Comparison of ENCODE assay signal across 24 cellular contexts in the genomic region with DNA sequence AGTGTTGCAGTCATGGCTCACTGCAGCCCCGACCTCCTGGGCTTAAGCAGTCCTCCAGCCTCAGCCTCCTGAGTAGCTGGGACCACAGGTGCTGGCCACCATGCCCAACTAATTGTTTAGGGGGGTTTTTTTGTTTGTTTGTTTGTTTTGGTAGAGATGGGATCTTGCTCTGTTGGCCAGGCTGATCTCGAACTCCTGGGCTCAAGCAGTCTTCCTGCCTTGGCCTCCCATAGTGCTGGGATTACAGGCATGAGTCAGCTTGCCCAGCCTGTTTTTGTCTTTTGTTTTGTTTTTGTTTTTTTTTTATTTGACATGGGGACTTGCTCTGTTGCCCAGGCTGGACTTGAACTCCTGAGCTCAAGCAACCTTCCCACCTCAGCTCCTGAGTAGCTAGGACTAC. TPM values are rescaled to one million over a fixed set of nuclear protein-coding genes. Genes with fewer than 3 reads are reported as not detected.
A peak's percentile ranks its signal among the peaks of the same experiment; 100 is the strongest.
DNase-seq lines count a peak whose midpoint lies in the region; ATAC-seq, FAIRE-seq and TF ChIP-seq lines count a peak whose summit lies in the region.
"Had no signal": no experiment of that assay in that cellular context is flagged by ENCODE, and none has a peak within 500 bp of the region (broad histone marks: within the 10 kb centered on the region; RNA-seq: fewer than 3 reads in every experiment).

No MANE protein-coding gene starts in this region.

- no peaks in the 10 kb centered on the region for H3K27me3 ChIP-seq in MG63
- no peaks in the 10 kb centered on the region for H3K27me3 ChIP-seq in trophoblast cell (ENCODE audit: insufficient read depth, low read length)
- H3K27me3 ChIP-seq: BLaER1 treated with 17β-estradiol and CSF1 and Interleukin-3, amounts not matched to agents 10 nM and 100 nM had no signal

- DNase-seq in H54 (ENCODE audit: insufficient read length, low spot score) (no peak), MG63 (peak; percentile 2), WTC11 (ENCODE audit: low spot score) (no peak), trophoblast cell (no peak), HEK293T (ENCODE audit: extremely low spot score) (no peak), GM10266 (ENCODE audit: extremely low spot score) (no peak)
- DNase-seq: 8988T; ACHN; Caco-2; Calu3; CD4-positive, alpha-beta T cell; CD8-positive, alpha-beta T cell; DMS79 treated with DMSO at 0.1 percent for 48 hours; GF-D8 had no signal

- H3K4me3 Mint-ChIP-seq in WTC11 = no peak overlapping the region
- H3K4me3 Mint-ChIP-seq: CD4-positive, alpha-beta T cell; CD8-positive, alpha-beta T cell had no signal

- H4K91ac ChIP-seq in trophoblast cell (ENCODE audit: low read depth, low read length) = no peak overlapping the region

- H3K18ac ChIP-seq in trophoblast cell (ENCODE audit: low read length) = no peak overlapping the region

- H3K9me3 ChIP-seq in MG63 (no peaks in the 10 kb centered on the region), trophoblast cell (ENCODE audit: insufficient read depth, low read depth, low read length) (no peaks in the 10 kb centered on the region)
- H3K9me3 ChIP-seq: Caco-2 had no signal

- H2BK5ac ChIP-seq in trophoblast cell (ENCODE audit: low read depth, low read length, poor library complexity) = no peak overlapping the region

- no peak overlapping the region for H2BK12ac ChIP-seq in trophoblast cell (ENCODE audit: low read length)

- no peak overlapping the region for H2BK120ac ChIP-seq in trophoblast cell (ENCODE audit: insufficient read depth, low read length, poor library complexity)

- no peaks in the 10 kb centered on the region for H3K79me2 ChIP-seq in trophoblast cell (ENCODE audit: control insufficient read depth, insufficient read depth, low read length, poor library complexity)

- no peak overlapping the region for H3K9ac ChIP-seq in trophoblast cell (ENCODE audit: low read length)
- H3K9ac ChIP-seq: BLaER1 treated with 17β-estradiol and CSF1 and Interleukin-3, amounts not matched to agents 10 nM and 100 nM had no signal

- WGBS in trophoblast cell (ENCODE audit: extremely low coverage, insufficient coverage, insufficient read length) = no CpG with 5 or more reads among the region's 2 CpGs

- no peak overlapping the region for H2AK5ac ChIP-seq in trophoblast cell (ENCODE audit: low read length)

- no peak overlapping the region for H2AFZ ChIP-seq in trophoblast cell (ENCODE audit: insufficient read depth, low read length, poor library complexity)

- peak; percentile 15 for FAIRE-seq in H54 (lab: Jason Lieb, UNC)
- FAIRE-seq: A204.1, D721Med, G401.6, GM12878, GM12892, GM18507, GM19239 had no signal

- no peak overlapping the region for H3K27ac Mint-ChIP-seq in WTC11
- H3K27ac Mint-ChIP-seq: CD4-positive, alpha-beta T cell; CD8-positive, alpha-beta T cell had no signal

- no peak overlapping the region for H3K27ac ChIP-seq in trophoblast cell (ENCODE audit: low read depth, low read length)
- H3K27ac ChIP-seq: BLaER1 treated with 17β-estradiol and CSF1 and Interleukin-3, amounts not matched to agents 10 nM and 100 nM; C4-2B had no signal

- no peak overlapping the region for H3K4ac ChIP-seq in trophoblast cell (ENCODE audit: low read depth, low read length)

- H3K79me1 ChIP-seq in trophoblast cell (ENCODE audit: low read length) = no peaks in the 10 kb centered on the region

- no peaks in the 10 kb centered on the region for H3K9me3 Mint-ChIP-seq in WTC11
- H3K9me3 Mint-ChIP-seq: CD4-positive, alpha-beta T cell; CD8-positive, alpha-beta T cell had no signal

- H3K4me3 ChIP-seq in MG63 (no peak overlapping the region), trophoblast cell (ENCODE audit: low read depth, low read length) (no peak overlapping the region)
- H3K4me3 ChIP-seq: BLaER1 treated with 17β-estradiol and CSF1 and Interleukin-3, amounts not matched to agents 10 nM and 100 nM; GM12878 had no signal

- no peak for TF ChIP-seq POLR2A in H54 (IDR thresholded peaks at IDR 0.05; ENCODE audit: low read depth, low read length)

- H4K8ac ChIP-seq in trophoblast cell (ENCODE audit: low read depth, low read length) = no peak overlapping the region

- peaks cover 62% of the 10 kb centered on the region for H3K36me3 Mint-ChIP-seq in WTC11

- no peak overlapping the region for H3K14ac ChIP-seq in trophoblast cell (ENCODE audit: low read length)

- H3K36me3 ChIP-seq in MG63 = peaks cover 65% of the 10 kb centered on the region
- H3K36me3 ChIP-seq in trophoblast cell (ENCODE audit: control insufficient read depth in 1 of 2, insufficient read depth in 2 of 2, low read length in 2 of 2) = peaks cover 16% of the 10 kb centered on the region in 2 experiments

- H3K23ac ChIP-seq in trophoblast cell (ENCODE audit: low read length) = no peak overlapping the region

- H3K4me1 ChIP-seq in trophoblast cell (ENCODE audit: control insufficient read depth in 1 of 2, insufficient read depth in 2 of 2, low read length in 2 of 2) = no peaks in the 10 kb centered on the region
- H3K4me1 ChIP-seq: BLaER1 treated with 17β-estradiol and CSF1 and Interleukin-3, amounts not matched to agents 10 nM and 100 nM; Caco-2 had no signal

- no peak overlapping the region for H3K4me2 ChIP-seq in trophoblast cell (ENCODE audit: low read length)
- H3K4me2 ChIP-seq: BLaER1 treated with 17β-estradiol and CSF1 and Interleukin-3, amounts not matched to agents 10 nM and 100 nM had no signal

- H4K12ac ChIP-seq in trophoblast cell (ENCODE audit: low read depth, low read length) = peak overlapping the region; percentile 54

- H3K27me3 Mint-ChIP-seq in WTC11 (ENCODE audit: low read depth) = no peaks in the 10 kb centered on the region
- H3K27me3 Mint-ChIP-seq: CD4-positive, alpha-beta T cell had no signal

- ATAC-seq in WTC11 = no peak
- ATAC-seq in GM18907 (IDR thresholded peaks at IDR 0.05; ENCODE audit: unreplicated experiment) = no peak
- ATAC-seq: CD8-positive, alpha-beta T cell; GM12878 had no signal

- POLR2A ChIA-PET in WTC11 (lab: Charles Lee) = no interaction called here
- POLR2A ChIA-PET in HEK293T (lab: Yijun Ruan, JAX) = no interaction called here

- no peaks in the 10 kb centered on the region; the same call in 1 of the 2 replicates for H3K4me1 Mint-ChIP-seq in WTC11

- CTCF ChIA-PET in WTC11 (lab: Charles Lee) (interaction anchor here (1.0 kb wide), 1 partner anchor 27 kb away, joined by 3 read pairs; no protein-coding TSS in a partner anchor), HEK293T (lab: Yijun Ruan, JAX) (no interaction called here)

- no peak for TF ChIP-seq CTCF in WTC11 (IDR thresholded peaks at IDR 0.05)
- no peak for TF ChIP-seq CTCF in GM10266 (IDR thresholded peaks at IDR 0.05; ENCODE audit: control insufficient read depth, insufficient read depth, low read depth, missing control alignments)

TF ChIP-seq in WTC11, 78 proteins besides CTCF, POLR2A, EP300 and RAD21:
- TF ChIP-seq TEAD4 (CRISPR knock-in tag; IDR thresholded peaks at IDR 0.05) = no peak
- peak; percentile 69; the same call in 1 of the 2 replicates for TF ChIP-seq ZNF121 (CRISPR knock-in tag; IDR thresholded peaks at IDR 0.05)

TF ChIP-seq in HEK293T, 16 proteins besides CTCF, POLR2A, EP300 and RAD21:
- TF ChIP-seq SUZ12 (IDR thresholded peaks at IDR 0.05) = no peak
- no peak for TF ChIP-seq CTBP1 (IDR thresholded peaks at IDR 0.05; ENCODE audit: borderline replicate concordance)
- no peak for TF ChIP-seq TARDBP (IDR thresholded peaks at IDR 0.05)
- no peak for TF ChIP-seq BHLHE40 (IDR thresholded peaks at IDR 0.05; ENCODE audit: borderline replicate concordance)
- TF ChIP-seq SP1 (IDR thresholded peaks at IDR 0.05) = no peak
- TF ChIP-seq FOXA1 (IDR thresholded peaks at IDR 0.05) = no peak
- no peak for TF ChIP-seq NFRKB (IDR thresholded peaks at IDR 0.05)
- no peak for TF ChIP-seq ELF4 (IDR thresholded peaks at IDR 0.05)
- no peak for TF ChIP-seq HDGF (IDR thresholded peaks at IDR 0.05; ENCODE audit: borderline replicate concordance)
- no peak for TF ChIP-seq L3MBTL2 (conservative IDR thresholded peaks at IDR 0.05)
TF ChIP-seq in HEK293T: peak in this region for 0.

RNA-seq across cellular contexts. Expression of gene NDUFB5, which starts 17.4 kb away (rescaled TPM):
- total RNA-seq in MG63 (2014; rRNA removed; shearing (Covaris generic); ENCODE audit: low replicate concordance) = 192 and 260 TPM in 2 replicates
- total RNA-seq in WTC11 (2021) = 95.6 to 114 TPM (median 104 TPM) in 3 replicates
- polyA plus RNA-seq in trophoblast cell (2013) = 78.3 and 80.5 TPM in 2 replicates

RNA-seq across cellular contexts. Expression of gene MRPL47, which starts 17.6 kb away (rescaled TPM):
- total RNA-seq in MG63 (2014; rRNA removed; shearing (Covaris generic); ENCODE audit: low replicate concordance) = 87.3 and 101 TPM in 2 replicates
- 55.9 to 68.9 TPM (median 61.3 TPM) in 3 replicates for total RNA-seq in WTC11 (2021)
- 66.3 and 70.0 TPM in 2 replicates for polyA plus RNA-seq in trophoblast cell (2013)

RNA-seq across cellular contexts. Expression of gene USP13, which starts 30.8 kb away (rescaled TPM):
- 9.8 and 21.0 TPM in 2 replicates for total RNA-seq in MG63 (2014; rRNA removed; shearing (Covaris generic); ENCODE audit: low replicate concordance)
- total RNA-seq in WTC11 (2021) = 24.8 to 27.2 TPM (median 26.8 TPM) in 3 replicates
- 2.6 and 2.7 TPM in 2 replicates for polyA plus RNA-seq in trophoblast cell (2013)

RNA-seq across cellular contexts. Expression of gene ACTL6A, which starts 59.3 kb away (rescaled TPM):
- total RNA-seq in MG63 (2014; rRNA removed; shearing (Covaris generic); ENCODE audit: low replicate concordance) = 152 and 159 TPM in 2 replicates
- total RNA-seq in WTC11 (2021) = 71.6 to 82.9 TPM (median 74.6 TPM) in 3 replicates
- polyA plus RNA-seq in trophoblast cell (2013) = 40.2 and 41.9 TPM in 2 replicates
